Comparison of ENCODE assay signal across 24 cellular contexts in genomic region chr13:27000686-27001085, GRCh38.
DNase-seq lines count a peak whose midpoint lies in the region; ATAC-seq and TF ChIP-seq lines count a peak whose summit lies in the region.
"Had no signal": no experiment of that assay in that cellular context is flagged by ENCODE, and none has a peak within 500 bp of the region (broad histone marks: within the 10 kb centered on the region; RNA-seq: fewer than 3 reads in every experiment).

No MANE protein-coding gene starts in this region.

- no peak for ATAC-seq in Panc1
- no peak for ATAC-seq in sciatic nerve
- ATAC-seq in GM18907 (IDR thresholded peaks at IDR 0.05; ENCODE audit: unreplicated experiment) = no peak
- ATAC-seq: A549 had no signal

- no peak overlapping the region for H3K27ac Mint-ChIP-seq in MCF 10A (ENCODE audit: low read depth, unreplicated experiment)
- H3K27ac Mint-ChIP-seq: CD14-positive monocyte; CD4-positive, alpha-beta T cell had no signal

- no peaks in the 10 kb centered on the region for H3K4me1 Mint-ChIP-seq in MCF 10A (ENCODE audit: insufficient read depth, unreplicated experiment)

- H3K4me3 ChIP-seq in Panc1 (ENCODE audit: low read depth in 2 of 2, low read length in 2 of 2) = no peak overlapping the region
- H3K4me3 ChIP-seq in transverse colon = no peak overlapping the region
- H3K4me3 ChIP-seq: A549; BLaER1 treated with 17β-estradiol and CSF1 and Interleukin-3, amounts not matched to agents 10 nM and 100 nM; GM23248 had no signal

- H3K36me3 Mint-ChIP-seq in MCF 10A (ENCODE audit: insufficient read depth, unreplicated experiment) = no peaks in the 10 kb centered on the region
- H3K36me3 Mint-ChIP-seq: CD14-positive monocyte; CD8-positive, alpha-beta memory T cell had no signal

- BruUV-seq in Panc1 (replicated peaks; lab: Mats Ljungman, UMichigan) = no TSS peak
- BruUV-seq in MCF 10A (replicated peaks; lab: Mats Ljungman, UMichigan) = no TSS peak

- no peak for TF ChIP-seq POLR2A in transverse colon (IDR thresholded peaks at IDR 0.05)

- peaks cover 8% of the 10 kb centered on the region; the same call in 1 of the 2 replicates for H3K9me3 ChIP-seq in Panc1 (ENCODE audit: control insufficient read depth, insufficient read depth, low read depth, low read length)
- H3K9me3 ChIP-seq in transverse colon = no peaks in the 10 kb centered on the region
- H3K9me3 ChIP-seq: BE2C had no signal

- H3K27me3 Mint-ChIP-seq in MCF 10A (ENCODE audit: insufficient read depth, unreplicated experiment) = peaks cover 16% of the 10 kb centered on the region

- TF ChIP-seq CTCF in Panc1 (IDR thresholded peaks at IDR 0.05) (no peak), transverse colon (IDR thresholded peaks at IDR 0.05) (no peak), MCF 10A (IDR thresholded peaks at IDR 0.05; ENCODE audit: unreplicated experiment) (no peak)

- peaks cover 8% of the 10 kb centered on the region for H3K4me1 ChIP-seq in Panc1 (ENCODE audit: control insufficient read depth, insufficient read depth, low read length)
- H3K4me1 ChIP-seq in transverse colon = peaks cover 0 to 3% (median 0%) of the 10 kb centered on the region in 4 donors
- H3K4me1 ChIP-seq: A549 had no signal

- no peaks in the 10 kb centered on the region for H3K9me3 Mint-ChIP-seq in MCF 10A (ENCODE audit: unreplicated experiment)
- H3K9me3 Mint-ChIP-seq: CD4-positive, alpha-beta T cell had no signal

- WGBS in transverse colon (ENCODE audit: low coverage in 1 of 2), 2 donors = 80 to 99% methylated on average over 1 to 6 of the region's 6 CpGs

- no peaks in the 10 kb centered on the region for H3K36me3 ChIP-seq in Panc1 (ENCODE audit: control insufficient read depth, insufficient read depth, low read length)
- H3K36me3 ChIP-seq in transverse colon = no peaks in the 10 kb centered on the region
- H3K36me3 ChIP-seq: BE2C; BLaER1 treated with 17β-estradiol and CSF1 and Interleukin-3, amounts not matched to agents 10 nM and 100 nM had no signal

- intact Hi-C loops in Panc1 (cut with micrococcal nuclease; ENCODE audit: unreplicated experiment) = no loop called here
- intact Hi-C loops in sciatic nerve (cut with DNase I) = no loop called here
- intact Hi-C loops in transverse colon (cut with DNase I; ENCODE audit: low total_unique reads) = no loop called here
- intact Hi-C loops in MCF 10A (cut with micrococcal nuclease) = no loop called here

- no peak overlapping the region for H3K4me3 Mint-ChIP-seq in MCF 10A (ENCODE audit: unreplicated experiment)
- H3K4me3 Mint-ChIP-seq: CD14-positive monocyte; CD4-positive, alpha-beta T cell; CD8-positive, alpha-beta memory T cell had no signal

- in situ Hi-C loops in Panc1 (cut with HindIII; ENCODE audit: low pct_unique_long_range_greater_than_20kb, low sequenced_read_pairs) (no loop called here), transverse colon (cut with MboI; ENCODE audit: low pct_ligation_motif_present in 1 of 4, low pct_unique_long_range_greater_than_20kb in 1 of 4, low sequenced_read_pairs in 3 of 4) (no loop called here)

- H3K27ac ChIP-seq in Panc1 (ENCODE audit: low read length) (peak overlapping the region; percentile 75), transverse colon (no peak overlapping the region)
- H3K27ac ChIP-seq: A549; BLaER1 treated with 17β-estradiol and CSF1 and Interleukin-3, amounts not matched to agents 10 nM and 100 nM; GM23248 had no signal

- CTCF ChIA-PET in Panc1 (lab: Charles Lee) (no interaction called here), MCF 10A (lab: Yijun Ruan, JAX) (interaction anchor here (0.5 to 1.7 kb wide), 4 partner anchors 9 to 361 kb away, joined by 3 to 5 read pairs (median 4); no protein-coding TSS in a partner anchor)

- H3K27me3 ChIP-seq in Panc1 (ENCODE audit: control insufficient read depth, insufficient read depth, low read length) (no peaks in the 10 kb centered on the region), transverse colon (no peaks in the 10 kb centered on the region)
- H3K27me3 ChIP-seq: BE2C had no signal

- POLR2A ChIA-PET in Panc1 (lab: Charles Lee) = no interaction called here
- POLR2A ChIA-PET in MCF 10A (lab: Yijun Ruan, JAX) = interaction anchor here (0.6 kb wide), 1 partner anchor 391 kb away, joined by 5 read pairs; no protein-coding TSS in a partner anchor

- DNase-seq in Panc1 (ENCODE audit: low read depth, low spot score) (no peak), islet precursor cell (peak; percentile 32), sciatic nerve (ENCODE audit: low spot score) (peak; percentile 17), transverse colon (peak; percentile 3), COLO668 (lab: John Stamatoyannopoulos, UW; ENCODE audit: unreplicated experiment) (no peak), MCF 10A (ENCODE audit: unreplicated experiment) (no peak)
- DNase-seq: 8988T; ACHN; AML-193; BE2C; Calu3; CD4-positive, alpha-beta T cell; COR-L47; DMS53; DMS79 treated with DMSO at 0.1 percent for 48 hours; GF-D8; GM23248; H7; HCEC 1CT had no signal

- TF ChIP-seq EP300 in transverse colon (IDR thresholded peaks at IDR 0.05; ENCODE audit: low read depth) = no peak

Comparison
In these comparisons a context has a peak if more than half of its experiments do, and no peak if none do; other contexts are left out.
1. DNase-seq: peak in islet precursor cell (single experiment), sciatic nerve (single experiment) and transverse colon (single experiment); none in Panc1 (single experiment), COLO668 (single experiment) and MCF 10A (single experiment).